ENCODE assay signal across 1 cellular context in genomic region chr20:63977392-63978276, GRCh38.
TF ChIP-seq lines count a peak whose summit lies in the region.

No MANE protein-coding gene starts in this region.

TF ChIP-seq in HEK293, 187 proteins besides CTCF, POLR2A, EP300 and RAD21 (continued from another document):
- TF ChIP-seq KLF17 (tag by site-specific recombination; IDR thresholded peaks at IDR 0.05) (0 out of 2 replicates have a peak, but pooled peaks have one; percentile 36), ZBTB8A (tag by site-specific recombination; IDR thresholded peaks at IDR 0.05) (peak; percentile 78), SP7 (tag by site-specific recombination; IDR thresholded peaks at IDR 0.05) (peak; percentile 60; the same call in 1 of the 2 replicates), ZNF121 (tag by site-specific recombination; IDR thresholded peaks at IDR 0.05) (0 out of 2 replicates have a peak, but pooled peaks have one; percentile 33), ZNF449 (tag by site-specific recombination; IDR thresholded peaks at IDR 0.05) (peak; percentile 63; the same call in 1 of the 2 replicates), HOXC10 (CRISPR knock-in tag; IDR thresholded peaks at IDR 0.05) (no peak), ZNF132 (tag by site-specific recombination; IDR thresholded peaks at IDR 0.05; ENCODE audit: borderline replicate concordance) (no peak), GLIS1 (tag by site-specific recombination; IDR thresholded peaks at IDR 0.05) (peak; percentile 97), ZBTB10 (tag by site-specific recombination; IDR thresholded peaks at IDR 0.05) (peak; percentile 32; the same call in 1 of the 2 replicates), ZFP69B (tag by site-specific recombination; IDR thresholded peaks at IDR 0.05) (peak; percentile 81), ZNF692 (tag by site-specific recombination; IDR thresholded peaks at IDR 0.05) (peak; percentile 76), ZNF600 (tag by site-specific recombination; IDR thresholded peaks at IDR 0.05) (peak; percentile 78), ZEB2 (tag by site-specific recombination; IDR thresholded peaks at IDR 0.05) (peak; percentile 75), ZNF10 (tag by site-specific recombination; IDR thresholded peaks at IDR 0.05) (no peak), ZNF18 (tag by site-specific recombination; IDR thresholded peaks at IDR 0.05) (peak; percentile 91), REST (tag by site-specific recombination; IDR thresholded peaks at IDR 0.05) (no peak), PRDM10 (tag by site-specific recombination; IDR thresholded peaks at IDR 0.05) (0 out of 2 replicates have a peak, but pooled peaks have one; percentile 28), ZNF324 (tag by site-specific recombination; IDR thresholded peaks at IDR 0.05) (no peak), SP2 (tag by site-specific recombination; IDR thresholded peaks at IDR 0.05) (peak; percentile 43), PATZ1 (tag by site-specific recombination; IDR thresholded peaks at IDR 0.05) (peak; percentile 59; the same call in 1 of the 2 replicates), ZBTB21 (tag by site-specific recombination; IDR thresholded peaks at IDR 0.05) (no peak), ZNF629 (tag by site-specific recombination; IDR thresholded peaks at IDR 0.05) (peak; percentile 59), ZBTB20 (tag by site-specific recombination; IDR thresholded peaks at IDR 0.05) (peak; percentile 49), PRDM2 (tag by site-specific recombination; IDR thresholded peaks at IDR 0.05; ENCODE audit: borderline replicate concordance) (no peak)
TF ChIP-seq in HEK293: peak in this region for 21.
